In genomic region chr3:52119056-52119455, GRCh38 we compare ENCODE assay signal across 20 cellular contexts. TPM values are rescaled to one million over a fixed set of nuclear protein-coding genes. Genes with fewer than 3 reads are reported as not detected.
DNase-seq lines count a peak whose midpoint lies in the region; ATAC-seq, FAIRE-seq and TF ChIP-seq lines count a peak whose summit lies in the region.
"Had no signal": no experiment of that assay in that cellular context is flagged by ENCODE, and none has a peak within 500 bp of the region (broad histone marks: within the 10 kb centered on the region; RNA-seq: fewer than 3 reads in every experiment).

No MANE protein-coding gene starts in this region.

- H3K27ac ChIP-seq in HepG2 (ENCODE audit: extremely low read length, insufficient read depth, low read length), result no peak overlapping the region
- peak overlapping the region in 5 of 8 donors; percentile 22 to 88 (median 86) for H3K27ac ChIP-seq in spleen
- H3K27ac ChIP-seq: esophagus muscularis mucosa, parathyroid adenoma had no signal

- H3K4me1 ChIP-seq in HepG2 (ENCODE audit: insufficient read depth, low read length) (no peaks in the 10 kb centered on the region), spleen (peaks cover 11 to 66% (median 44%) of the 10 kb centered on the region in 6 donors)

- BruUV-seq in HepG2 (replicated peaks; lab: Mats Ljungman, UMichigan), result no TSS peak

- FAIRE-seq in HepG2 (lab: Jason Lieb, UNC), result no peak
- FAIRE-seq: H54 had no signal

- intact Hi-C loops in HepG2 (cut with micrococcal nuclease; ENCODE audit: unreplicated experiment) (no loop called here), spleen (cut with DNase I; ENCODE audit: low total_unique reads) (no loop called here)

- H3K4me3 ChIP-seq in HepG2 (replicated peaks in 1 of 3; ENCODE audit: insufficient read depth in 1 of 3, low read depth in 2 of 3, low read length in 3 of 3), result no peak overlapping the region
- no peak overlapping the region for H3K4me3 ChIP-seq in spleen
- H3K4me3 ChIP-seq: esophagus muscularis mucosa, tibial nerve had no signal

- CTCF ChIA-PET in HepG2 (lab: Yijun Ruan, JAX; ENCODE audit: low intra/inter-chr PET ratio, low total read pairs), result no interaction called here

- TF ChIP-seq POLR2A in HepG2 (IDR thresholded peaks at IDR 0.05; ENCODE audit: insufficient read depth in 1 of 2, low read depth in 2 of 2, low read length in 2 of 2) (no peak), spleen (IDR thresholded peaks at IDR 0.05) (no peak)

- H3K36me3 ChIP-seq in HepG2 (replicated peaks in 1 of 2; ENCODE audit: control insufficient read depth in 1 of 2, insufficient read depth in 2 of 2, low read length in 2 of 2), result peaks cover 12 to 52% of the 10 kb centered on the region in 2 experiments; a peak in 4 of 5 replicates
- peaks cover 0 to 14% (median 0%) of the 10 kb centered on the region in 6 donors for H3K36me3 ChIP-seq in spleen
- H3K36me3 ChIP-seq: esophagus muscularis mucosa, tibial nerve had no signal

- DNase-seq in ELF-1 (ENCODE audit: low read depth, low spot score) (peak; percentile 19), amniotic epithelial cell (ENCODE audit: low read depth) (peak; percentile 44), HepG2 (ENCODE audit: low spot score) (no peak), spleen (peak; percentile 56), iPS-NIHi11 (ENCODE audit: low spot score) (no peak), NCI-H345 (lab: John Stamatoyannopoulos, UW) (no peak)
- no peak for DNase-seq in stimulated activated CD4-positive, alpha-beta T cell treated with anti-CD3 and anti-CD28 coated beads, Interleukin-4, amount 100 ng/mL, for 1 hour
- DNase-seq: activated CD4-positive, alpha-beta T cell treated with anti-CD3 and anti-CD28 coated beads for 1 hour; activated naive CD4-positive, alpha-beta T cell treated with anti-CD3 and anti-CD28 coated beads for 36 hours; activated T-cell treated with anti-CD3 and anti-CD28 coated beads, Interleukin-2, amount 50 U/mL, for 24 hours; Caco-2; DND-41; effector CD8-positive, alpha-beta T cell; NCI-H187 treated with DMSO at 0.1 percent for 48 hours; NCI-H510A; stimulated activated naive B cell treated with anti-CD40 and anti-IgM and Interleukin-4, amounts not matched to agents 10 μg/mL and 1 μg/mL and 100 μg/mL, for 72 hours had no signal

- H3K27me3 ChIP-seq in HepG2 (ENCODE audit: control insufficient read depth in 1 of 2, insufficient read depth in 2 of 2, low read length in 2 of 2) (no peaks in the 10 kb centered on the region), spleen (replicated peaks in 1 of 7) (no peaks in the 10 kb centered on the region)
- H3K27me3 ChIP-seq: esophagus muscularis mucosa, tibial nerve had no signal

- TF ChIP-seq CTCF in HepG2 (CRISPR knock-in tag; IDR thresholded peaks at IDR 0.05), result no peak
- TF ChIP-seq CTCF in spleen (IDR thresholded peaks at IDR 0.05 in 8 of 11, conservative IDR thresholded peaks at IDR 0.05 in 3 of 11), result peak in 1 of 11 experiments; percentile 6

- in situ Hi-C loops in HepG2 (cut with HindIII; ENCODE audit: extremely low pct_ligation_motif_present, low pct_unique_long_range_greater_than_20kb), result no loop called here

- POLR2A ChIA-PET in HepG2 (lab: Yijun Ruan, JAX), result no interaction called here

- no peak for ATAC-seq in HepG2
- ATAC-seq: stimulated activated naive B cell treated with anti-CD40 and anti-IgM and Interleukin-4, amounts not matched to agents 10 μg/mL and 1 μg/mL and 100 μg/mL, for 72 hours had no signal

- no peak overlapping the region for H3K9ac ChIP-seq in HepG2 (ENCODE audit: insufficient read depth, low read depth, low read length)
- H3K9ac ChIP-seq: parathyroid adenoma had no signal

- no peak overlapping the region for H3K4me2 ChIP-seq in HepG2 (ENCODE audit: low read depth, low read length)

- 98% methylated on average over 4 of the region's 4 CpGs for WGBS in HepG2 (ENCODE audit: low lambda C conversion rate)
- 59 to 83% (median 65%) methylated on average over 4 of the region's 4 CpGs for WGBS in spleen, 5 donors

- no peak for TF ChIP-seq RAD21 in HepG2 (CRISPR knock-in tag; IDR thresholded peaks at IDR 0.05)

- H4K20me1 ChIP-seq in HepG2 (ENCODE audit: insufficient read depth, low read length), result no peaks in the 10 kb centered on the region

- H3K79me2 ChIP-seq in HepG2 (ENCODE audit: insufficient read depth, low read length), result no peaks in the 10 kb centered on the region
- H3K79me2 ChIP-seq: parathyroid adenoma had no signal

- H3K9me3 ChIP-seq in HepG2 (ENCODE audit: low read length) (no peaks in the 10 kb centered on the region), spleen (no peaks in the 10 kb centered on the region)
- H3K9me3 ChIP-seq: Caco-2, esophagus muscularis mucosa, tibial nerve had no signal

- no peak overlapping the region for H2AFZ ChIP-seq in HepG2 (ENCODE audit: low read length)
- H2AFZ ChIP-seq: parathyroid adenoma had no signal

- TF ChIP-seq EP300 in HepG2 (IDR thresholded peaks at IDR 0.05; ENCODE audit: low read depth in 2 of 2, low read length in 2 of 2) (no peak), HepG2 (CRISPR knock-in tag; IDR thresholded peaks at IDR 0.05; ENCODE audit: borderline replicate concordance) (no peak)

TF ChIP-seq in HepG2, 621 proteins besides CTCF, POLR2A, EP300 and RAD21:
- TF ChIP-seq ZSCAN12 (CRISPR knock-in tag; IDR thresholded peaks at IDR 0.05) (no peak), ZNF883 (CRISPR knock-in tag; IDR thresholded peaks at IDR 0.05; ENCODE audit: not compliant biosample characterization) (no peak), SMARCC2 (IDR thresholded peaks at IDR 0.05) (no peak), ZNF263 (CRISPR knock-in tag; IDR thresholded peaks at IDR 0.05) (peak; percentile 56; the same call in 1 of the 2 replicates)
- TF ChIP-seq, protein P1, sequence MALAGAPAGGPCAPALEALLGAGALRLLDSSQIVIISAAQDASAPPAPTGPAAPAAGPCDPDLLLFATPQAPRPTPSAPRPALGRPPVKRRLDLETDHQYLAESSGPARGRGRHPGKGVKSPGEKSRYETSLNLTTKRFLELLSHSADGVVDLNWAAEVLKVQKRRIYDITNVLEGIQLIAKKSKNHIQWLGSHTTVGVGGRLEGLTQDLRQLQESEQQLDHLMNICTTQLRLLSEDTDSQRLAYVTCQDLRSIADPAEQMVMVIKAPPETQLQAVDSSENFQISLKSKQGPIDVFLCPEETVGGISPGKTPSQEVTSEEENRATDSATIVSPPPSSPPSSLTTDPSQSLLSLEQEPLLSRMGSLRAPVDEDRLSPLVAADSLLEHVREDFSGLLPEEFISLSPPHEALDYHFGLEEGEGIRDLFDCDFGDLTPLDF (CRISPR knock-in tag; IDR thresholded peaks at IDR 0.05), result no peak

RNA-seq across cellular contexts. Expression of gene POC1A, which starts 35.2 kb away (rescaled TPM):
- total RNA-seq in HepG2 (2016; rRNA removed; fragmentation: Illumina TruSeq; extraction: Trizol), result 20.0 and 22.5 TPM in 2 replicates
- 13.9 and 15.5 TPM in 2 replicates for total RNA-seq in HepG2 (2016; cell fraction: cytosol; rRNA removed; fragmentation: Illumina TruSeq; extraction: Trizol; ENCODE audit: low read depth)
- 20.6 and 21.0 TPM in 2 replicates for total RNA-seq in HepG2 (2016; cell fraction: insoluble cytoplasmic fraction; rRNA removed; fragmentation: Illumina TruSeq; extraction: Trizol)
- 24.6 and 24.9 TPM in 2 replicates for total RNA-seq in HepG2 (2016; cell fraction: membrane; rRNA removed; fragmentation: Illumina TruSeq; extraction: Trizol)
- total RNA-seq in HepG2 (2016; cell fraction: nucleus; rRNA removed; fragmentation: Illumina TruSeq; extraction: Trizol), result 11.2 and 11.3 TPM in 2 replicates
- polyA plus RNA-seq in HepG2 (2011; rRNA removed), result 12.6 and 14.6 TPM in 2 replicates
- polyA plus RNA-seq in HepG2 (2011; cell fraction: cytosol; rRNA removed), result 9.9 and 16.4 TPM in 2 replicates
- polyA plus RNA-seq in HepG2 (2011; cell fraction: nucleus; rRNA removed), result 9.4 and 12.5 TPM in 2 replicates
- polyA plus RNA-seq in HepG2 (2012), result 5.8 and 9.6 TPM in 2 replicates
- 18.4 and 20.8 TPM in 2 replicates for polyA plus RNA-seq in HepG2 (2016; cell fraction: cytosol; fragmentation: Illumina TruSeq; extraction: Trizol; ENCODE audit: low read depth)
- 22.6 and 26.9 TPM in 2 replicates for polyA plus RNA-seq in HepG2 (2016; cell fraction: insoluble cytoplasmic fraction; fragmentation: Illumina TruSeq; extraction: Trizol; ENCODE audit: low read depth)
- polyA plus RNA-seq in HepG2 (2016; cell fraction: membrane; fragmentation: Illumina TruSeq; extraction: Trizol; ENCODE audit: low read depth), result 23.5 and 25.2 TPM in 2 replicates
- polyA plus RNA-seq in HepG2 (2016; cell fraction: nucleus; fragmentation: Illumina TruSeq; extraction: Trizol; ENCODE audit: insufficient read depth, low read depth), result 16.5 and 16.9 TPM in 2 replicates
- polyA minus RNA-seq in HepG2 (2011; rRNA and poly(A)+ RNA removed; ENCODE audit: low replicate concordance), result 35.8 and 64.7 TPM in 2 replicates
- 4.6 and 7.1 TPM in 2 replicates for polyA minus RNA-seq in HepG2 (2011; cell fraction: cytosol; rRNA and poly(A)+ RNA removed)
- 8.0 TPM in 2 replicates for polyA minus RNA-seq in HepG2 (2011; cell fraction: nucleus; rRNA and poly(A)+ RNA removed)
- 1 to 10 TPM; 1.6 to 4.4 (median 2.5) TPM for total RNA-seq in spleen
- 1 to 10 TPM; 2.4 to 3.2 (median 3.2) TPM for polyA plus RNA-seq in spleen

Comparison
In these comparisons a context has a peak if more than half of its experiments do, and no peak if none do; other contexts are left out.
1. DNase-seq: peak in ELF-1 (single experiment), amniotic epithelial cell (single experiment) and spleen (single experiment); none in HepG2 (single experiment), stimulated activated CD4-positive, alpha-beta T cell treated with anti-CD3 and anti-CD28 coated beads, Interleukin-4, amount 100 ng/mL, for 1 hour (single experiment), iPS-NIHi11 (single experiment) and NCI-H345 (single experiment).